1 cellular context compared by ENCODE assay signal in genomic region chr19:3642296-3642695, GRCh38.
TF ChIP-seq lines count a peak whose summit lies in the region.

No MANE protein-coding gene starts in this region.

TF ChIP-seq in SK-N-SH, 30 proteins besides CTCF, POLR2A, EP300 and RAD21 (continued from another document):
- TF ChIP-seq USF1 (IDR thresholded peaks at IDR 0.05; ENCODE audit: borderline replicate concordance, low read depth) = no peak
- TF ChIP-seq ZBTB33 (IDR thresholded peaks at IDR 0.05; ENCODE audit: borderline replicate concordance, low read depth) = no peak
- TF ChIP-seq EZH2phosphoT487 (IDR thresholded peaks at IDR 0.05; ENCODE audit: borderline replicate concordance, low read depth) = no peak
- TF ChIP-seq SMC3 (IDR thresholded peaks at IDR 0.05; ENCODE audit: low read depth, low read length) = no peak
- TF ChIP-seq NRF1 (IDR thresholded peaks at IDR 0.05; ENCODE audit: low read depth, low read length) = no peak
- no peak for TF ChIP-seq TAF1 (IDR thresholded peaks at IDR 0.05; ENCODE audit: borderline replicate concordance, low read depth, low read length)
- TF ChIP-seq PBX3 (IDR thresholded peaks at IDR 0.05) = no peak
TF ChIP-seq in SK-N-SH: peak in this region for 0.
